Comparison of ENCODE assay signal across 40 cellular contexts in genomic region chr20:40085513-40085912, GRCh38.
"Had no signal": no experiment of that assay in that cellular context is flagged by ENCODE, and none has a peak within 500 bp of the region (broad histone marks: within the 10 kb centered on the region; RNA-seq: fewer than 3 reads in every experiment).

No MANE protein-coding gene starts in this region.

- H3K4me1 ChIP-seq: adrenal gland, ascending aorta, body of pancreas, breast epithelium had no signal

- DNase-seq: activated effector memory CD4-positive, alpha-beta T cell treated with anti-CD3 and anti-CD28 coated beads, Interleukin-2, amount 50 U/mL, for 16 hours; activated effector memory CD4-positive, alpha-beta T cell treated with Interleukin-2 at 50 U/mL for 16 hours; activated gamma-delta T cell; activated gamma-delta T cell treated with Interleukin-2 at 50 U/mL for 16 hours; activated naive CD4-positive, alpha-beta T cell; activated naive CD4-positive, alpha-beta T cell treated with anti-CD3 and anti-CD28 coated beads for 36 hours; activated naive CD4-positive, alpha-beta T cell treated with anti-CD3 and anti-CD28 coated beads, Interleukin-2, amount 10 ng/mL, durations not matched to agents 7 days and 5 days; activated naive CD4-positive, alpha-beta T cell treated with anti-CD3 and anti-CD28 coated beads, Interleukin-2, amount 50 U/mL, for 16 hours; activated naive CD4-positive, alpha-beta T cell treated with Interleukin-2 at 50 U/mL for 16 hours; activated naive CD8-positive, alpha-beta T cell treated with anti-CD3 and anti-CD28 coated beads for 36 hours; activated naive CD8-positive, alpha-beta T cell treated with anti-CD3 and anti-CD28 coated beads, Interleukin-2, amount 10 ng/mL, durations not matched to agents 7 days and 5 days; activated naive CD8-positive, alpha-beta T cell treated with anti-CD3 and anti-CD28 coated beads, Interleukin-2, amount 50 U/mL, for 24 hours; activated T-cell treated with anti-CD3 and anti-CD28 coated beads, Interleukin-2, amount 50 U/mL, for 1 hour; activated T-cell treated with anti-CD3 and anti-CD28 coated beads, Interleukin-2, amount 50 U/mL, for 24 hours; activated T-cell treated with anti-CD3 and anti-CD28 coated beads, Interleukin-2, amount 50 U/mL, for 4 hours; activated T-cell treated with anti-CD3 and anti-CD28 coated beads, Interleukin-2, amount 50 U/mL, for 48 hours; activated T-cell treated with anti-CD3 and anti-CD28 coated beads, Interleukin-2, amount 50 U/mL, for 72 hours; adrenal gland; amniotic stem cell; amygdala; anterior cingulate cortex; aorta; body of pancreas; brain microvascular endothelial cell; caudate nucleus; central memory CD4-positive, alpha-beta T cell; cerebellar nuclear complex had no signal

- FAIRE-seq: astrocyte, bronchial epithelial cell had no signal

- H3K4me3 Mint-ChIP-seq: activated naive CD4-positive, alpha-beta T cell treated with anti-CD3 and anti-CD28 coated beads for 36 hours; activated naive CD4-positive, alpha-beta T cell treated with anti-CD3 and anti-CD28 coated beads, Interleukin-2, amount 10 ng/mL, durations not matched to agents 7 days and 5 days; activated naive CD4-positive, alpha-beta T cell treated with anti-CD3 and anti-CD28 coated beads, Interleukin-2, amount 50 U/mL, for 24 hours; activated naive CD8-positive, alpha-beta T cell; activated naive CD8-positive, alpha-beta T cell treated with anti-CD3 and anti-CD28 coated beads for 36 hours; activated naive CD8-positive, alpha-beta T cell treated with anti-CD3 and anti-CD28 coated beads, Interleukin-2, amount 10 ng/mL, durations not matched to agents 7 days and 5 days; activated naive CD8-positive, alpha-beta T cell treated with anti-CD3 and anti-CD28 coated beads, Interleukin-2, amount 50 U/mL, for 24 hours; activated T-cell treated with anti-CD3 and anti-CD28 coated beads, Interleukin-2, amount 50 U/mL, for 24 hours; activated T-cell treated with anti-CD3 and anti-CD28 coated beads, Interleukin-2, amount 50 U/mL, for 4 hours; activated T-cell treated with anti-CD3 and anti-CD28 coated beads, Interleukin-2, amount 50 U/mL, for 72 hours; activated T-helper 1 cell treated with anti-CD3 and anti-CD28 coated beads, Interleukin-12 subunit alpha, Interleukin-12 subunit beta, Interleukin-2, Interleukin-4 antibody, amounts not matched to agents 30 ng/mL and 10 ng/mL and 1 ng/mL, durations not matched to agents 14 hours and 24 hours and 36 hours; activated T-helper 17 cell treated with anti-CD3 and anti-CD28 coated beads, Interleukin-2, amount 50 U/mL, for 72 hours; brain; central memory CD8-positive, alpha-beta T cell had no signal

- H3K27ac ChIP-seq: adrenal gland, ascending aorta, body of pancreas, brain microvascular endothelial cell, breast epithelium, cardiac muscle cell had no signal

- H3K4me1 Mint-ChIP-seq: activated naive CD4-positive, alpha-beta T cell treated with anti-CD3 and anti-CD28 coated beads, Interleukin-2, amount 10 ng/mL, durations not matched to agents 7 days and 5 days; activated naive CD4-positive, alpha-beta T cell treated with anti-CD3 and anti-CD28 coated beads, Interleukin-2, amount 50 U/mL, for 24 hours; activated naive CD8-positive, alpha-beta T cell treated with anti-CD3 and anti-CD28 coated beads for 36 hours; activated naive CD8-positive, alpha-beta T cell treated with anti-CD3 and anti-CD28 coated beads, Interleukin-2, amount 10 ng/mL, durations not matched to agents 7 days and 5 days; activated naive CD8-positive, alpha-beta T cell treated with anti-CD3 and anti-CD28 coated beads, Interleukin-2, amount 50 U/mL, for 24 hours; activated T-helper 17 cell treated with anti-CD3 and anti-CD28 coated beads, Interleukin-2, amount 50 U/mL, for 72 hours; brain; central memory CD8-positive, alpha-beta T cell had no signal

- H3K27me3 Mint-ChIP-seq: activated naive CD4-positive, alpha-beta T cell treated with anti-CD3 and anti-CD28 coated beads, Interleukin-2, amount 10 ng/mL, durations not matched to agents 7 days and 5 days; activated naive CD8-positive, alpha-beta T cell treated with anti-CD3 and anti-CD28 coated beads for 36 hours; activated naive CD8-positive, alpha-beta T cell treated with anti-CD3 and anti-CD28 coated beads, Interleukin-2, amount 10 ng/mL, durations not matched to agents 7 days and 5 days; activated T-cell treated with anti-CD3 and anti-CD28 coated beads, Interleukin-2, amount 50 U/mL, for 24 hours; activated T-helper 17 cell treated with anti-CD3 and anti-CD28 coated beads, Interleukin-2, amount 50 U/mL, for 72 hours; brain had no signal

- ATAC-seq: activated naive CD4-positive, alpha-beta T cell treated with anti-CD3 and anti-CD28 coated beads, Interleukin-2, amount 50 U/mL, for 72 hours; activated naive CD8-positive, alpha-beta T cell treated with anti-CD3 and anti-CD28 coated beads, Interleukin-2, amount 50 U/mL, for 24 hours; activated T-cell treated with anti-CD3 and anti-CD28 coated beads, Interleukin-2, amount 50 U/mL, for 4 hours; activated T-cell treated with anti-CD3 and anti-CD28 coated beads, Interleukin-2, amount 50 U/mL, for 72 hours; activated T-helper 17 cell treated with anti-CD3 and anti-CD28 coated beads, Interleukin-2, amount 50 U/mL, for 72 hours; body of pancreas had no signal

- H3K36me3 Mint-ChIP-seq: activated naive CD4-positive, alpha-beta T cell treated with anti-CD3 and anti-CD28 coated beads, Interleukin-2, amount 10 ng/mL, durations not matched to agents 7 days and 5 days; activated naive CD4-positive, alpha-beta T cell treated with anti-CD3 and anti-CD28 coated beads, Interleukin-2, amount 50 U/mL, for 24 hours; activated naive CD4-positive, alpha-beta T cell treated with anti-CD3 and anti-CD28 coated beads, Interleukin-2, amount 50 U/mL, for 72 hours; activated naive CD8-positive, alpha-beta T cell; activated naive CD8-positive, alpha-beta T cell treated with anti-CD3 and anti-CD28 coated beads for 36 hours; activated naive CD8-positive, alpha-beta T cell treated with anti-CD3 and anti-CD28 coated beads, Interleukin-2, amount 10 ng/mL, durations not matched to agents 7 days and 5 days; brain had no signal

- H3K4me3 ChIP-seq: adrenal gland, ascending aorta, body of pancreas, breast epithelium, cardiac muscle cell had no signal

- H3K27ac Mint-ChIP-seq: activated naive CD4-positive, alpha-beta T cell treated with anti-CD3 and anti-CD28 coated beads for 36 hours; activated naive CD4-positive, alpha-beta T cell treated with anti-CD3 and anti-CD28 coated beads, Interleukin-2, amount 10 ng/mL, durations not matched to agents 7 days and 5 days; activated naive CD4-positive, alpha-beta T cell treated with anti-CD3 and anti-CD28 coated beads, Interleukin-2, amount 50 U/mL, for 24 hours; activated naive CD4-positive, alpha-beta T cell treated with anti-CD3 and anti-CD28 coated beads, Interleukin-2, amount 50 U/mL, for 72 hours; activated naive CD8-positive, alpha-beta T cell; activated naive CD8-positive, alpha-beta T cell treated with anti-CD3 and anti-CD28 coated beads for 36 hours; activated naive CD8-positive, alpha-beta T cell treated with anti-CD3 and anti-CD28 coated beads, Interleukin-2, amount 10 ng/mL, durations not matched to agents 7 days and 5 days; activated naive CD8-positive, alpha-beta T cell treated with anti-CD3 and anti-CD28 coated beads, Interleukin-2, amount 50 U/mL, for 24 hours; activated T-cell treated with anti-CD3 and anti-CD28 coated beads, Interleukin-2, amount 50 U/mL, for 24 hours; activated T-cell treated with anti-CD3 and anti-CD28 coated beads, Interleukin-2, amount 50 U/mL, for 72 hours; activated T-helper 1 cell treated with anti-CD3 and anti-CD28 coated beads, Interleukin-12 subunit alpha, Interleukin-12 subunit beta, Interleukin-2, Interleukin-4 antibody, amounts not matched to agents 30 ng/mL and 10 ng/mL and 1 ng/mL, durations not matched to agents 14 hours and 24 hours and 36 hours; activated T-helper 17 cell treated with anti-CD3 and anti-CD28 coated beads, Interleukin-2, amount 50 U/mL, for 72 hours; activated T-helper 2 cell treated with anti-CD3 and anti-CD28 coated beads, Interferon-gamma antibody, Interleukin-2, Interleukin-4, amounts not matched to agents 10 μg/mL and 5 μg/mL and 100 μg/mL, durations not matched to agents 14 hours and 24 hours and 36 hours; brain had no signal

- H3K27me3 ChIP-seq: adrenal gland, ascending aorta, body of pancreas, brain microvascular endothelial cell, breast epithelium, cardiac muscle cell had no signal

- H3K9me3 ChIP-seq: adrenal gland, ascending aorta, body of pancreas, breast epithelium had no signal

- H3K9me3 Mint-ChIP-seq: activated naive CD4-positive, alpha-beta T cell treated with anti-CD3 and anti-CD28 coated beads, Interleukin-2, amount 50 U/mL, for 24 hours; activated naive CD8-positive, alpha-beta T cell treated with anti-CD3 and anti-CD28 coated beads for 36 hours; activated T-cell treated with anti-CD3 and anti-CD28 coated beads, Interleukin-2, amount 50 U/mL, for 4 hours; activated T-helper 17 cell treated with anti-CD3 and anti-CD28 coated beads, Interleukin-2, amount 50 U/mL, for 72 hours had no signal

- H3K36me3 ChIP-seq: adrenal gland, ascending aorta, brain microvascular endothelial cell, breast epithelium, cardiac muscle cell had no signal
